17 cellular contexts compared by ENCODE assay signal in genomic region chr1:184801503-184801902, GRCh38. TPM values are rescaled to one million over a fixed set of nuclear protein-coding genes. Genes with fewer than 3 reads are reported as not detected.
DNase-seq lines count a peak whose midpoint lies in the region; ATAC-seq and TF ChIP-seq lines count a peak whose summit lies in the region.
"Had no signal": no experiment of that assay in that cellular context is flagged by ENCODE, and none has a peak within 500 bp of the region (broad histone marks: within the 10 kb centered on the region; RNA-seq: fewer than 3 reads in every experiment).

No MANE protein-coding gene starts in this region.

- DNase-seq in HS-5 (ENCODE audit: low read depth) (peak; percentile 65), ascending aorta (ENCODE audit: low spot score in 2 of 2) (no peak), foreskin fibroblast (peak; percentile 94 to 97), NK-92 (lab: John Stamatoyannopoulos, UW; ENCODE audit: unreplicated experiment) (no peak), NCI-H526 (lab: John Stamatoyannopoulos, UW) (no peak), KG1 (lab: John Stamatoyannopoulos, UW) (no peak)
- DNase-seq in stimulated activated effector memory CD8-positive, alpha-beta T cell treated with anti-CD3 and anti-CD28 coated beads, Interleukin-12 subunit alpha, Interleukin-12 subunit beta, amount 100 ng/mL, for 72 hours (ENCODE audit: low spot score in 2 of 2): no peak
- DNase-seq: activated CD4-positive, alpha-beta T cell treated with anti-CD3 and anti-CD28 coated beads, Interleukin-2, amount 10 ng/mL, durations not matched to agents 7 days and 5 days; DMS 273 treated with DMSO at 0.1 percent for 48 hours; H9; islet precursor cell; OCI-M1; right cardiac atrium; T-helper 17 cell had no signal

- peaks cover 8% of the 10 kb centered on the region for H3K4me1 Mint-ChIP-seq in stimulated activated effector memory CD8-positive, alpha-beta T cell treated with anti-CD3 and anti-CD28 coated beads, Interleukin-12 subunit alpha, Interleukin-12 subunit beta, amount 100 ng/mL, for 72 hours

- H3K27ac ChIP-seq in ascending aorta: peak overlapping the region; percentile 19 to 28
- H3K27ac ChIP-seq: cardiac muscle cell, epithelial cell of prostate had no signal

- H3K4me3 Mint-ChIP-seq in stimulated activated effector memory CD8-positive, alpha-beta T cell treated with anti-CD3 and anti-CD28 coated beads, Interleukin-12 subunit alpha, Interleukin-12 subunit beta, amount 100 ng/mL, for 72 hours: no peak overlapping the region
- H3K4me3 Mint-ChIP-seq: activated CD4-positive, alpha-beta T cell treated with anti-CD3 and anti-CD28 coated beads, Interleukin-2, amount 10 ng/mL, durations not matched to agents 7 days and 5 days; H9; T-helper 17 cell had no signal

- peaks cover 0 to 5% of the 10 kb centered on the region in 2 donors for H3K4me1 ChIP-seq in ascending aorta

- TF ChIP-seq CTCF in ascending aorta (IDR thresholded peaks at IDR 0.05): no peak
- TF ChIP-seq CTCF in foreskin fibroblast (IDR thresholded peaks at IDR 0.05; ENCODE audit: low read depth, low read length): no peak

- H3K9me3 ChIP-seq in ascending aorta: no peaks in the 10 kb centered on the region
- H3K9me3 ChIP-seq: thoracic aorta had no signal

- no peak for ATAC-seq in stimulated activated effector memory CD8-positive, alpha-beta T cell treated with anti-CD3 and anti-CD28 coated beads, Interleukin-12 subunit alpha, Interleukin-12 subunit beta, amount 100 ng/mL, for 72 hours
- ATAC-seq: right cardiac atrium, T-helper 17 cell had no signal

- intact Hi-C loops in ascending aorta (cut with DNase I): no loop called here

- H3K4me3 ChIP-seq in ascending aorta: no peak overlapping the region
- no peak overlapping the region for H3K4me3 ChIP-seq in foreskin fibroblast (ENCODE audit: low read depth in 1 of 2, low read length in 2 of 2)
- H3K4me3 ChIP-seq: cardiac muscle cell, thoracic aorta had no signal

- H3K27ac Mint-ChIP-seq in stimulated activated effector memory CD8-positive, alpha-beta T cell treated with anti-CD3 and anti-CD28 coated beads, Interleukin-12 subunit alpha, Interleukin-12 subunit beta, amount 100 ng/mL, for 72 hours: peak overlapping the region; percentile 26
- H3K27ac Mint-ChIP-seq: activated CD4-positive, alpha-beta T cell treated with anti-CD3 and anti-CD28 coated beads, Interleukin-2, amount 10 ng/mL, durations not matched to agents 7 days and 5 days had no signal

- no peaks in the 10 kb centered on the region for H3K27me3 ChIP-seq in ascending aorta

- H3K36me3 ChIP-seq in ascending aorta: peaks cover 52 to 56% of the 10 kb centered on the region in 2 donors
- H3K36me3 ChIP-seq: cardiac muscle cell had no signal

- peaks cover 84% of the 10 kb centered on the region for H3K36me3 Mint-ChIP-seq in stimulated activated effector memory CD8-positive, alpha-beta T cell treated with anti-CD3 and anti-CD28 coated beads, Interleukin-12 subunit alpha, Interleukin-12 subunit beta, amount 100 ng/mL, for 72 hours

- H3K9me3 Mint-ChIP-seq in stimulated activated effector memory CD8-positive, alpha-beta T cell treated with anti-CD3 and anti-CD28 coated beads, Interleukin-12 subunit alpha, Interleukin-12 subunit beta, amount 100 ng/mL, for 72 hours: no peaks in the 10 kb centered on the region
- H3K9me3 Mint-ChIP-seq: activated CD4-positive, alpha-beta T cell treated with anti-CD3 and anti-CD28 coated beads, Interleukin-2, amount 10 ng/mL, durations not matched to agents 7 days and 5 days; H9 had no signal

RNA-seq across cellular contexts. Expression of gene EDEM3, which starts 46.8 kb away (rescaled TPM):
- 23.1 TPM for total RNA-seq in ascending aorta

Comparison
In these comparisons a context has a peak if more than half of its experiments do, and no peak if none do; other contexts are left out.
1. DNase-seq: peak in HS-5 (single experiment) and foreskin fibroblast (2 of 2); none in ascending aorta (0 of 2), stimulated activated effector memory CD8-positive, alpha-beta T cell treated with anti-CD3 and anti-CD28 coated beads, Interleukin-12 subunit alpha, Interleukin-12 subunit beta, amount 100 ng/mL, for 72 hours (0 of 2), NK-92 (single experiment), NCI-H526 (0 of 2) and KG1 (single experiment).